Comparison of ENCODE assay signal across 8 cellular contexts in genomic region chr15:75577401-75578205, GRCh38. TPM values are rescaled to one million over a fixed set of nuclear protein-coding genes. Genes with fewer than 3 reads are reported as not detected.
DNase-seq lines count a peak whose midpoint lies in the region; ATAC-seq and TF ChIP-seq lines count a peak whose summit lies in the region.

No MANE protein-coding gene starts in this region.

- H3K27me3 ChIP-seq in WERI-Rb-1 (ENCODE audit: insufficient read depth, low read depth, severe bottlenecking): no peaks in the 10 kb centered on the region

- H3K27ac ChIP-seq in WERI-Rb-1: peak overlapping the region; percentile 91

- H3K4me1 Mint-ChIP-seq in HFFc6 (ENCODE audit: low read depth): peaks cover 34% of the 10 kb centered on the region
- H3K4me1 Mint-ChIP-seq in osteocyte (ENCODE audit: unreplicated experiment): peaks cover 36% of the 10 kb centered on the region

- no peak for TF ChIP-seq CTCF in AG09309 (IDR thresholded peaks at IDR 0.05; ENCODE audit: control insufficient read depth, insufficient read depth, low read depth, low read length, missing control alignments)
- TF ChIP-seq CTCF in HFFc6 (IDR thresholded peaks at IDR 0.05): no peak
- no peak for TF ChIP-seq CTCF in WERI-Rb-1 (IDR thresholded peaks at IDR 0.05; ENCODE audit: low read depth, low read length)
- no peak for TF ChIP-seq CTCF in osteocyte (IDR thresholded peaks at IDR 0.05)

- H3K36me3 ChIP-seq in WERI-Rb-1: peaks cover 9% of the 10 kb centered on the region

- H3K4me3 ChIP-seq in AG09309 (ENCODE audit: control insufficient read depth, low read depth, low read length): peak overlapping the region; percentile 98
- peak overlapping the region; percentile 61 for H3K4me3 ChIP-seq in WERI-Rb-1 (ENCODE audit: low read depth, low read length)

- H3K9me3 ChIP-seq in WERI-Rb-1 (ENCODE audit: severe bottlenecking): no peaks in the 10 kb centered on the region

- H3K4me3 Mint-ChIP-seq in HFFc6 (peak overlapping the region; percentile 99), osteocyte (ENCODE audit: unreplicated experiment) (peak overlapping the region; percentile 94)

- peaks cover 2% of the 10 kb centered on the region; the same call in 1 of the 2 replicates for H3K27me3 Mint-ChIP-seq in HFFc6 (ENCODE audit: insufficient read depth)
- no peaks in the 10 kb centered on the region for H3K27me3 Mint-ChIP-seq in osteocyte (ENCODE audit: unreplicated experiment)

- H3K9me3 Mint-ChIP-seq in HFFc6: no peaks in the 10 kb centered on the region
- H3K9me3 Mint-ChIP-seq in osteocyte (ENCODE audit: unreplicated experiment): no peaks in the 10 kb centered on the region

- peaks cover 20% of the 10 kb centered on the region for H3K36me3 Mint-ChIP-seq in HFFc6 (ENCODE audit: low read depth)
- H3K36me3 Mint-ChIP-seq in osteocyte (ENCODE audit: unreplicated experiment): peaks cover 6% of the 10 kb centered on the region

- DNase-seq in AG09309 (ENCODE audit: low read depth) (no peak), HFFc6 (no peak), WERI-Rb-1 (no peak), fibroblast of peridontal ligament (ENCODE audit: extremely low read depth) (peak; percentile 28), osteocyte (ENCODE audit: extremely low spot score, unreplicated experiment) (no peak), NCI-H446 treated with DMSO at 0.1 percent for 48 hours (lab: John Stamatoyannopoulos, UW) (no peak), NCI-H345 (lab: John Stamatoyannopoulos, UW) (no peak)

- ATAC-seq in HG02588 (IDR thresholded peaks at IDR 0.05; ENCODE audit: unreplicated experiment): no peak

- H3K27ac Mint-ChIP-seq in HFFc6 (peak overlapping the region; percentile 96), osteocyte (ENCODE audit: unreplicated experiment) (peak overlapping the region; percentile 97)

RNA-seq across cellular contexts. Expression of gene PTPN9, which starts 1.5 kb away (rescaled TPM):
- 10 to 100 TPM; 27.9 to 36.3 (median 33.6) TPM for total RNA-seq in HFFc6 (2021; fragmentation: NEBNext Ultra II Directional; extraction: Animal tissue kit (Norgen Biotek cat#: 25700))
- total RNA-seq in osteocyte: 50.1 and 53.4 TPM in 2 replicates

RNA-seq across cellular contexts. Expression of gene SNUPN, which starts 47.9 kb away (rescaled TPM):
- total RNA-seq in HFFc6 (2021; fragmentation: NEBNext Ultra II Directional; extraction: Animal tissue kit (Norgen Biotek cat#: 25700)): 10 to 100 TPM; 22.5 to 28.4 (median 25.1) TPM
- total RNA-seq in osteocyte: 27.0 and 27.9 TPM in 2 replicates
